In genomic region chr6:37487891-37488290, GRCh38 we compare ENCODE assay signal across 22 cellular contexts. TPM values are rescaled to one million over a fixed set of nuclear protein-coding genes. Genes with fewer than 3 reads are reported as not detected.
DNase-seq lines count a peak whose midpoint lies in the region; ATAC-seq and TF ChIP-seq lines count a peak whose summit lies in the region.
"Had no signal": no experiment of that assay in that cellular context is flagged by ENCODE, and none has a peak within 500 bp of the region (broad histone marks: within the 10 kb centered on the region; RNA-seq: fewer than 3 reads in every experiment).

No MANE protein-coding gene starts in this region.

- CTCF ChIA-PET in activated CD4-positive, alpha-beta memory T cell treated with anti-CD3 and anti-CD28 coated beads, Interleukin-2, amount 10 ng/mL, durations not matched to agents 7 days and 5 days (lab: Charles Lee) = interaction anchor here (0.9 kb wide), 1 partner anchor 78 kb away, joined by 4 read pairs; no protein-coding TSS in a partner anchor
- CTCF ChIA-PET in activated CD4-positive, alpha-beta memory T cell treated with anti-CD3 and anti-CD28 coated beads for 36 hours (lab: Charles Lee) = interaction anchor here (0.6 to 3.9 kb wide), 11 partner anchors 16 to 204 kb away, joined by 3 to 31 read pairs (median 3); no protein-coding TSS in a partner anchor

- H3K27me3 Mint-ChIP-seq in activated CD4-positive, alpha-beta memory T cell treated with anti-CD3 and anti-CD28 coated beads, Interleukin-2, amount 10 ng/mL, durations not matched to agents 7 days and 5 days = no peaks in the 10 kb centered on the region
- H3K27me3 Mint-ChIP-seq in activated CD4-positive, alpha-beta memory T cell treated with anti-CD3 and anti-CD28 coated beads for 36 hours = no peaks in the 10 kb centered on the region
- no peaks in the 10 kb centered on the region for H3K27me3 Mint-ChIP-seq in activated T-helper 17 cell treated with anti-CD3 and anti-CD28 coated beads, Interleukin-2, amount 50 U/mL, for 72 hours
- H3K27me3 Mint-ChIP-seq in natural killer cell treated with Interleukin-12 subunit alpha and Interleukin-12 subunit beta and Interleukin-15 and Interleukin-18, amount 100 ng/mL, for 72 hours = no peaks in the 10 kb centered on the region

- intact Hi-C loops in activated CD4-positive, alpha-beta memory T cell treated with anti-CD3 and anti-CD28 coated beads for 36 hours (cut with micrococcal nuclease) = loop anchor here (1.0 to 5.0 kb wide), 4 partner anchors 20 to 1009 kb away; no protein-coding TSS in a partner anchor

- POLR2A ChIA-PET in activated CD4-positive, alpha-beta memory T cell treated with anti-CD3 and anti-CD28 coated beads, Interleukin-2, amount 10 ng/mL, durations not matched to agents 7 days and 5 days (lab: Charles Lee) = interaction anchor here (1.3 kb wide), 1 partner anchor 26 kb away, joined by 4 read pairs; no protein-coding TSS in a partner anchor
- POLR2A ChIA-PET in activated CD4-positive, alpha-beta memory T cell treated with anti-CD3 and anti-CD28 coated beads for 36 hours (lab: Charles Lee) = interaction anchor here (1.2 to 1.5 kb wide), 2 partner anchors 29 to 134 kb away, joined by 3 to 8 read pairs; partner anchors contain the start of gene RNF8

- no peak overlapping the region for H3K4me3 ChIP-seq in WERI-Rb-1 (ENCODE audit: low read depth, low read length)
- H3K4me3 ChIP-seq: colonic mucosa, gastrocnemius medialis, left ventricle myocardium inferior, ovary, Peyer's patch, right lobe of liver, vagina had no signal

- ATAC-seq in activated T-helper 17 cell treated with anti-CD3 and anti-CD28 coated beads, Interleukin-2, amount 50 U/mL, for 72 hours (replicated peaks) = no peak
- ATAC-seq in natural killer cell treated with Interleukin-12 subunit alpha and Interleukin-12 subunit beta and Interleukin-15 and Interleukin-18, amount 100 ng/mL, for 72 hours = no peak
- ATAC-seq in GM18520 (IDR thresholded peaks at IDR 0.05; ENCODE audit: unreplicated experiment) = no peak
- ATAC-seq: gastrocnemius medialis, right lobe of liver, SK-N-SH treated with all-trans-retinoic acid at 6 μM for 48 hours had no signal

- H3K36me3 Mint-ChIP-seq in activated CD4-positive, alpha-beta memory T cell treated with anti-CD3 and anti-CD28 coated beads, Interleukin-2, amount 10 ng/mL, durations not matched to agents 7 days and 5 days (ENCODE audit: low read depth) = peaks cover 22% of the 10 kb centered on the region
- H3K36me3 Mint-ChIP-seq in activated CD4-positive, alpha-beta memory T cell treated with anti-CD3 and anti-CD28 coated beads for 36 hours = peaks cover 5% of the 10 kb centered on the region
- H3K36me3 Mint-ChIP-seq in activated T-helper 17 cell treated with anti-CD3 and anti-CD28 coated beads, Interleukin-2, amount 50 U/mL, for 72 hours (ENCODE audit: low read depth) = peaks cover 40% of the 10 kb centered on the region
- H3K36me3 Mint-ChIP-seq in natural killer cell treated with Interleukin-12 subunit alpha and Interleukin-12 subunit beta and Interleukin-15 and Interleukin-18, amount 100 ng/mL, for 72 hours = no peaks in the 10 kb centered on the region

- no peak overlapping the region for H3K27ac ChIP-seq in WERI-Rb-1
- H3K27ac ChIP-seq: colonic mucosa, epithelial cell of prostate, gastrocnemius medialis, left ventricle myocardium inferior, ovary, Peyer's patch, right lobe of liver, vagina had no signal

- H3K9me3 ChIP-seq in WERI-Rb-1 (ENCODE audit: severe bottlenecking) = no peaks in the 10 kb centered on the region
- H3K9me3 ChIP-seq: colonic mucosa, gastrocnemius medialis, left ventricle myocardium inferior, ovary, Peyer's patch, right lobe of liver, vagina had no signal

- no peak overlapping the region for H3K4me3 Mint-ChIP-seq in activated CD4-positive, alpha-beta memory T cell treated with anti-CD3 and anti-CD28 coated beads, Interleukin-2, amount 10 ng/mL, durations not matched to agents 7 days and 5 days
- no peak overlapping the region for H3K4me3 Mint-ChIP-seq in activated CD4-positive, alpha-beta memory T cell treated with anti-CD3 and anti-CD28 coated beads for 36 hours
- H3K4me3 Mint-ChIP-seq in activated T-helper 17 cell treated with anti-CD3 and anti-CD28 coated beads, Interleukin-2, amount 50 U/mL, for 72 hours = peak overlapping the region; percentile 86
- no peak overlapping the region for H3K4me3 Mint-ChIP-seq in natural killer cell treated with Interleukin-12 subunit alpha and Interleukin-12 subunit beta and Interleukin-15 and Interleukin-18, amount 100 ng/mL, for 72 hours

- H3K36me3 ChIP-seq in WERI-Rb-1 = peaks cover 12% of the 10 kb centered on the region
- H3K36me3 ChIP-seq: colonic mucosa, gastrocnemius medialis, ovary, right lobe of liver, vagina had no signal

- no peak for TF ChIP-seq CTCF in WERI-Rb-1 (IDR thresholded peaks at IDR 0.05; ENCODE audit: low read depth, low read length)

- no peaks in the 10 kb centered on the region for H3K27me3 ChIP-seq in WERI-Rb-1 (ENCODE audit: insufficient read depth, low read depth, severe bottlenecking)
- H3K27me3 ChIP-seq: colonic mucosa, gastrocnemius medialis, ovary, Peyer's patch, right lobe of liver, vagina had no signal

- H3K27ac Mint-ChIP-seq in activated CD4-positive, alpha-beta memory T cell treated with anti-CD3 and anti-CD28 coated beads, Interleukin-2, amount 10 ng/mL, durations not matched to agents 7 days and 5 days = peak overlapping the region; percentile 52
- H3K27ac Mint-ChIP-seq in activated CD4-positive, alpha-beta memory T cell treated with anti-CD3 and anti-CD28 coated beads for 36 hours = no peak overlapping the region
- H3K27ac Mint-ChIP-seq in activated T-helper 17 cell treated with anti-CD3 and anti-CD28 coated beads, Interleukin-2, amount 50 U/mL, for 72 hours = peak overlapping the region; percentile 97
- peak overlapping the region in 1 of 2 donors; percentile 64 for H3K27ac Mint-ChIP-seq in natural killer cell treated with Interleukin-12 subunit alpha and Interleukin-12 subunit beta and Interleukin-15 and Interleukin-18, amount 100 ng/mL, for 72 hours

- no peak for DNase-seq in activated CD4-positive, alpha-beta memory T cell treated with anti-CD3 and anti-CD28 coated beads, Interleukin-2, amount 10 ng/mL, durations not matched to agents 7 days and 5 days
- DNase-seq in activated CD4-positive, alpha-beta memory T cell treated with anti-CD3 and anti-CD28 coated beads for 36 hours = no peak
- DNase-seq in DMS 273 treated with DMSO at 0.1 percent for 48 hours (lab: John Stamatoyannopoulos, UW) (peak; percentile 43), WERI-Rb-1 (no peak), AG20443 (ENCODE audit: low spot score) (no peak)
- DNase-seq in natural killer cell treated with Interleukin-12 subunit alpha and Interleukin-12 subunit beta and Interleukin-15 and Interleukin-18, amount 100 ng/mL, for 72 hours (ENCODE audit: low spot score) = peak; percentile 5
- DNase-seq: activated CD8-positive, alpha-beta memory T cell treated with anti-CD3 and anti-CD28 coated beads for 24 hours; activated gamma-delta T cell; colonic mucosa; gastrocnemius medialis; GF-D8; left ventricle myocardium inferior; MM.1S; NCI-H2081 treated with DMSO at 0.1 percent for 48 hours; ovary had no signal

- no peaks in the 10 kb centered on the region for H3K9me3 Mint-ChIP-seq in activated CD4-positive, alpha-beta memory T cell treated with anti-CD3 and anti-CD28 coated beads, Interleukin-2, amount 10 ng/mL, durations not matched to agents 7 days and 5 days
- H3K9me3 Mint-ChIP-seq in activated CD4-positive, alpha-beta memory T cell treated with anti-CD3 and anti-CD28 coated beads for 36 hours = no peaks in the 10 kb centered on the region
- no peaks in the 10 kb centered on the region for H3K9me3 Mint-ChIP-seq in activated T-helper 17 cell treated with anti-CD3 and anti-CD28 coated beads, Interleukin-2, amount 50 U/mL, for 72 hours
- no peaks in the 10 kb centered on the region for H3K9me3 Mint-ChIP-seq in natural killer cell treated with Interleukin-12 subunit alpha and Interleukin-12 subunit beta and Interleukin-15 and Interleukin-18, amount 100 ng/mL, for 72 hours

- peaks cover 57% of the 10 kb centered on the region for H3K4me1 Mint-ChIP-seq in activated CD4-positive, alpha-beta memory T cell treated with anti-CD3 and anti-CD28 coated beads, Interleukin-2, amount 10 ng/mL, durations not matched to agents 7 days and 5 days
- H3K4me1 Mint-ChIP-seq in activated CD4-positive, alpha-beta memory T cell treated with anti-CD3 and anti-CD28 coated beads for 36 hours (ENCODE audit: low read depth) = peaks cover 55% of the 10 kb centered on the region
- peaks cover 49% of the 10 kb centered on the region for H3K4me1 Mint-ChIP-seq in activated T-helper 17 cell treated with anti-CD3 and anti-CD28 coated beads, Interleukin-2, amount 50 U/mL, for 72 hours
- peaks cover 30 to 35% of the 10 kb centered on the region in 2 donors for H3K4me1 Mint-ChIP-seq in natural killer cell treated with Interleukin-12 subunit alpha and Interleukin-12 subunit beta and Interleukin-15 and Interleukin-18, amount 100 ng/mL, for 72 hours (ENCODE audit: low read depth in 2 of 2)

RNA-seq across cellular contexts. Expression of gene CCDC167, which starts 11.8 kb away (rescaled TPM):
- total RNA-seq in activated CD4-positive, alpha-beta memory T cell treated with anti-CD3 and anti-CD28 coated beads, Interleukin-2, amount 10 ng/mL, durations not matched to agents 7 days and 5 days = 10 to 100 TPM; 52.2 to 55.0 TPM
- total RNA-seq in activated CD4-positive, alpha-beta memory T cell treated with anti-CD3 and anti-CD28 coated beads for 36 hours = 10 to 100 TPM; 60.4 to 65.2 TPM
- 10 to 100 TPM; 39.2 to 78.5 TPM for total RNA-seq in activated T-helper 17 cell treated with anti-CD3 and anti-CD28 coated beads, Interleukin-2, amount 50 U/mL, for 72 hours
- total RNA-seq in natural killer cell treated with Interleukin-12 subunit alpha and Interleukin-12 subunit beta and Interleukin-15 and Interleukin-18, amount 100 ng/mL, for 72 hours = 10 to 100 TPM; 46.0 to 54.8 TPM

RNA-seq across cellular contexts. Expression of gene CMTR1, which starts 54.9 kb away (rescaled TPM):
- total RNA-seq in activated CD4-positive, alpha-beta memory T cell treated with anti-CD3 and anti-CD28 coated beads, Interleukin-2, amount 10 ng/mL, durations not matched to agents 7 days and 5 days = 10 to 100 TPM; 97.7 to 99.7 TPM
- total RNA-seq in activated CD4-positive, alpha-beta memory T cell treated with anti-CD3 and anti-CD28 coated beads for 36 hours = 10 to 100 TPM; 69.2 to 70.1 TPM
- total RNA-seq in activated T-helper 17 cell treated with anti-CD3 and anti-CD28 coated beads, Interleukin-2, amount 50 U/mL, for 72 hours = 10 to 100 TPM; 37.8 to 51.8 TPM
- total RNA-seq in natural killer cell treated with Interleukin-12 subunit alpha and Interleukin-12 subunit beta and Interleukin-15 and Interleukin-18, amount 100 ng/mL, for 72 hours = 10 to 100 TPM; 53.9 to 74.1 TPM

Comparison
In these comparisons a context has a peak if more than half of its experiments do, and no peak if none do; other contexts are left out.
1. DNase-seq: peak in DMS 273 treated with DMSO at 0.1 percent for 48 hours (single experiment) and natural killer cell treated with Interleukin-12 subunit alpha and Interleukin-12 subunit beta and Interleukin-15 and Interleukin-18, amount 100 ng/mL, for 72 hours (single experiment); none in activated CD4-positive, alpha-beta memory T cell treated with anti-CD3 and anti-CD28 coated beads, Interleukin-2, amount 10 ng/mL, durations not matched to agents 7 days and 5 days (single experiment), activated CD4-positive, alpha-beta memory T cell treated with anti-CD3 and anti-CD28 coated beads for 36 hours (single experiment), WERI-Rb-1 (single experiment) and AG20443 (single experiment).